ENCODE assay signal across 29 cellular contexts in genomic region chr14:53531730-53532129, GRCh38.
"Had no signal": no experiment of that assay in that cellular context is flagged by ENCODE, and none has a peak within 500 bp of the region (broad histone marks: within the 10 kb centered on the region; RNA-seq: fewer than 3 reads in every experiment).

No MANE protein-coding gene starts in this region.

- H3K36me3 ChIP-seq: brain microvascular endothelial cell, esophagus muscularis mucosa, WERI-Rb-1 had no signal

- H3K27ac ChIP-seq: brain microvascular endothelial cell, coronary artery, dorsolateral prefrontal cortex, esophagus muscularis mucosa, foreskin keratinocyte, WERI-Rb-1 had no signal

- H3K9me3 ChIP-seq: esophagus muscularis mucosa had no signal

- H3K4me3 ChIP-seq: coronary artery, dorsolateral prefrontal cortex, esophagus muscularis mucosa had no signal

- ATAC-seq: activated CD4-positive, CD25-positive, alpha-beta regulatory T cell treated with anti-CD3 and anti-CD28 coated beads, Interleukin-2, amount 50 U/mL, for 24 hours; activated CD8-positive, alpha-beta T cell treated with anti-CD3 and anti-CD28 coated beads for 36 hours; activated T-cell treated with anti-CD3 and anti-CD28 coated beads, Interleukin-2, amount 50 U/mL, for 4 hours; activated T-helper 17 cell treated with anti-CD3 and anti-CD28 coated beads, Interleukin-2, amount 50 U/mL, for 72 hours; foreskin keratinocyte; T-helper 17 cell had no signal

- H3K4me1 ChIP-seq: esophagus muscularis mucosa, foreskin keratinocyte had no signal

- H3K27me3 ChIP-seq: brain microvascular endothelial cell, dorsolateral prefrontal cortex, esophagus muscularis mucosa, foreskin keratinocyte had no signal

- FAIRE-seq: astrocyte, bronchial epithelial cell had no signal

- DNase-seq: activated B cell treated with CpG ODN at 0.5 μM for 24 hours; activated CD4-positive, alpha-beta T cell treated with anti-CD3 and anti-CD28 coated beads for 48 hours; activated CD4-positive, alpha-beta T cell treated with anti-CD3 and anti-CD28 coated beads, Interleukin-2, amount 50 U/mL, for 1 hour; activated CD4-positive, alpha-beta T cell treated with anti-CD3 and anti-CD28 coated beads, Interleukin-2, amount 50 U/mL, for 48 hours; activated CD8-positive, alpha-beta memory T cell treated with anti-CD3 and anti-CD28 coated beads for 24 hours; activated CD8-positive, alpha-beta T cell treated with anti-CD3 and anti-CD28 coated beads for 36 hours; activated effector memory CD4-positive, alpha-beta T cell treated with Interleukin-2 at 50 U/mL for 16 hours; activated gamma-delta T cell treated with Interleukin-2 at 50 U/mL for 16 hours; activated naive CD4-positive, alpha-beta T cell treated with anti-CD3 and anti-CD28 coated beads, Interleukin-2, amount 50 U/mL, for 16 hours; activated naive CD4-positive, alpha-beta T cell treated with Interleukin-2 at 50 U/mL for 16 hours; activated T-cell treated with anti-CD3 and anti-CD28 coated beads, Interleukin-2, amount 50 U/mL, for 4 hours; amniotic stem cell; anterior cingulate cortex; brain microvascular endothelial cell; dorsolateral prefrontal cortex; effector memory CD4-positive, alpha-beta T cell; endodermal cell; erythroblast; foreskin keratinocyte; head of caudate nucleus; T-helper 17 cell; T1000; WERI-Rb-1 had no signal
